ENCODE assay signal across 8 cellular contexts in genomic region chrX:48574270-48575266, GRCh38. TPM values are rescaled to one million over a fixed set of nuclear protein-coding genes. Genes with fewer than 3 reads are reported as not detected.
DNase-seq lines count a peak whose midpoint lies in the region; ATAC-seq and TF ChIP-seq lines count a peak whose summit lies in the region.

Gene RBM3 (plus strand): TSS chrX:48574484. CDS start chrX:48575181, 697 bp downstream.

- H3K27me3 ChIP-seq in DOHH2 (ENCODE audit: control insufficient read depth, low read length) (no peaks in the 10 kb centered on the region), Peyer's patch (no peaks in the 10 kb centered on the region), muscle layer of duodenum (ENCODE audit: low read depth, low read length) (no peaks in the 10 kb centered on the region)

- TF ChIP-seq POLR2A in Peyer's patch (IDR thresholded peaks at IDR 0.05) = peak; percentile 85 to 88

- TF ChIP-seq CTCF in DOHH2 (IDR thresholded peaks at IDR 0.05; ENCODE audit: low read depth, low read length, poor library complexity, severe bottlenecking) (peak; percentile 25), Peyer's patch (IDR thresholded peaks at IDR 0.05) (peak in 4 of 6 experiments; percentile 7 to 58 (median 54))

- DNase-seq in Peyer's patch = peak; percentile 88 to 96 (median 91)
- DNase-seq in activated T-cell treated with anti-CD3 and anti-CD28 coated beads, Interleukin-2, amount 50 U/mL, for 48 hours = peak; percentile 89 to 91
- peak; percentile 73 for DNase-seq in stimulated activated CD8-positive, alpha-beta memory T cell treated with anti-CD3 and anti-CD28 coated beads, Interleukin-7, amount 100 ng/mL, for 24 hours (ENCODE audit: low read depth)

- H4K20me1 ChIP-seq in DOHH2 (ENCODE audit: control insufficient read depth, insufficient read depth, low read depth, low read length) = peaks cover 11% of the 10 kb centered on the region; the same call in 1 of the 2 replicates

- H3K27ac ChIP-seq in DOHH2 (ENCODE audit: low read depth, low read length) (peak within 1 kb of the TSS; percentile 83), KOPT-K1 (ENCODE audit: low read depth, low read length, poor library complexity, severe bottlenecking) (peak within 1 kb of the TSS; percentile 98), Peyer's patch (peak within 1 kb of the TSS; percentile 93 to 100 (median 99)), muscle layer of duodenum (ENCODE audit: low read length) (peak within 1 kb of the TSS; percentile 97)

- H3K9me2 ChIP-seq in DOHH2 (replicated peaks; ENCODE audit: control insufficient read depth, low read length) = no peaks in the 10 kb centered on the region

- H3F3A ChIP-seq in DOHH2 (ENCODE audit: control insufficient read depth, insufficient read depth) = peaks cover 45% of the 10 kb centered on the region

- peak within 1 kb of the TSS; percentile 92 for H3K4me2 ChIP-seq in DOHH2 (ENCODE audit: low read length)

- peak within 1 kb of the TSS; percentile 93 for H3K4me3 ChIP-seq in DOHH2 (ENCODE audit: low read length)
- peak within 1 kb of the TSS; percentile 62 to 84 (median 72) for H3K4me3 ChIP-seq in Peyer's patch
- peak within 1 kb of the TSS; percentile 69 to 97 for H3K4me3 ChIP-seq in muscle layer of duodenum (ENCODE audit: low read depth in 1 of 2, low read length in 2 of 2)

- H3K9me3 ChIP-seq in DOHH2 (ENCODE audit: control insufficient read depth, insufficient read depth, low read length) (no peaks in the 10 kb centered on the region), KOPT-K1 (ENCODE audit: insufficient read depth, low read length, poor library complexity, severe bottlenecking) (no peaks in the 10 kb centered on the region), Peyer's patch (no peaks in the 10 kb centered on the region), muscle layer of duodenum (ENCODE audit: control insufficient read depth in 1 of 2, low read length in 2 of 2) (no peaks in the 10 kb centered on the region)

- peaks cover 38% of the 10 kb centered on the region for H3K4me1 ChIP-seq in DOHH2 (ENCODE audit: control insufficient read depth, low read length)
- peaks cover 0 to 14% (median 7%) of the 10 kb centered on the region in 4 donors for H3K4me1 ChIP-seq in Peyer's patch
- peaks cover 0 to 15% of the 10 kb centered on the region in 2 donors for H3K4me1 ChIP-seq in muscle layer of duodenum (ENCODE audit: control insufficient read depth in 1 of 2, insufficient read depth in 2 of 2, low read length in 2 of 2)

- ATAC-seq in GM21737 (IDR thresholded peaks at IDR 0.05; ENCODE audit: unreplicated experiment) (peak; percentile 84), esophagus mucosa (peak; percentile 92)

- H3K36me3 ChIP-seq in DOHH2 (ENCODE audit: control insufficient read depth, low read length) (peaks cover 49% of the 10 kb centered on the region), KOPT-K1 (ENCODE audit: insufficient read depth, low read length) (peaks cover 48% of the 10 kb centered on the region), Peyer's patch (peaks cover 0 to 36% (median 0%) of the 10 kb centered on the region in 3 donors), muscle layer of duodenum (ENCODE audit: control insufficient read depth in 1 of 2, insufficient read depth in 2 of 2, low read length in 2 of 2) (peaks cover 29 to 40% of the 10 kb centered on the region in 2 donors)

- H3K79me2 ChIP-seq in DOHH2 (ENCODE audit: control insufficient read depth, low read length) = peaks cover 25% of the 10 kb centered on the region

RNA-seq across cellular contexts. Expression of gene RBM3, which starts in this region (rescaled TPM):
- total RNA-seq in Peyer's patch = 100 to 1,000 TPM; 118 to 178 (median 151) TPM
- 273 TPM for total RNA-seq in esophagus mucosa

Comparison
In these comparisons a context has a peak if more than half of its experiments do, and no peak if none do; other contexts are left out.
1. Peak in every context shown above with its lines: DNase-seq, ATAC-seq, H3K4me3 ChIP-seq and H3K27ac ChIP-seq.